In genomic region chr15:39781967-39782292, GRCh38 we compare ENCODE assay signal across 1 cellular context.
TF ChIP-seq lines count a peak whose summit lies in the region.

No MANE protein-coding gene starts in this region.

TF ChIP-seq in HCT116, 20 proteins besides CTCF, POLR2A, EP300 and RAD21 (continued from another document):
- no peak for TF ChIP-seq REST (IDR thresholded peaks at IDR 0.05; ENCODE audit: low read depth)
- TF ChIP-seq SP1 (IDR thresholded peaks at IDR 0.05; ENCODE audit: low read depth), result no peak
- TF ChIP-seq SIN3A (IDR thresholded peaks at IDR 0.05; ENCODE audit: low read depth), result no peak
- TF ChIP-seq CEBPB (IDR thresholded peaks at IDR 0.05; ENCODE audit: low read depth), result no peak
- no peak for TF ChIP-seq ZFX (IDR thresholded peaks at IDR 0.05)
- no peak for TF ChIP-seq SRF (IDR thresholded peaks at IDR 0.05; ENCODE audit: low read depth)
- no peak for TF ChIP-seq TCF7L2 (IDR thresholded peaks at IDR 0.05; ENCODE audit: borderline replicate concordance, extremely low read depth, insufficient read depth, insufficient read length)
- no peak for TF ChIP-seq EGR1 (IDR thresholded peaks at IDR 0.05; ENCODE audit: low read depth)
- no peak for TF ChIP-seq POLR2AphosphoS5 (IDR thresholded peaks at IDR 0.05; ENCODE audit: low read depth, low read length)
